ENCODE assay signal across 1 cellular context in genomic region chr22:42273855-42274451, GRCh38.
TF ChIP-seq lines count a peak whose summit lies in the region.

No MANE protein-coding gene starts in this region.

TF ChIP-seq in SK-N-SH, 30 proteins besides CTCF, POLR2A, EP300 and RAD21 (continued from another document):
- no peak for TF ChIP-seq USF2 (IDR thresholded peaks at IDR 0.05; ENCODE audit: borderline replicate concordance, low read depth, low read length)
